ENCODE assay signal across 15 cellular contexts in genomic region chr15:64739216-64739976, GRCh38. TPM values are rescaled to one million over a fixed set of nuclear protein-coding genes. Genes with fewer than 3 reads are reported as not detected.
DNase-seq lines count a peak whose midpoint lies in the region; ATAC-seq, FAIRE-seq and TF ChIP-seq lines count a peak whose summit lies in the region.
"Had no signal": no experiment of that assay in that cellular context is flagged by ENCODE, and none has a peak within 500 bp of the region (broad histone marks: within the 10 kb centered on the region; RNA-seq: fewer than 3 reads in every experiment).

No MANE protein-coding gene starts in this region.

- intact Hi-C loops in right cardiac atrium (cut with DNase I): loop anchor here in 3 of 4 donors (5.0 to 10.0 kb wide), 2 partner anchors 83 to 165 kb away; no protein-coding TSS in a partner anchor

- no peak for DNase-seq in WTC11 (ENCODE audit: low spot score)
- peak in 1 of 3 donors; percentile 61 for DNase-seq in right cardiac atrium
- DNase-seq in H54 (ENCODE audit: insufficient read length, low spot score): no peak
- DNase-seq in DMS53 treated with DMSO at 0.1 percent for 48 hours (lab: John Stamatoyannopoulos, UW; ENCODE audit: unreplicated experiment): no peak
- no peak for DNase-seq in left lobe of liver (ENCODE audit: low spot score)
- DNase-seq in NCI-H187 (lab: John Stamatoyannopoulos, UW): no peak
- DNase-seq: activated effector memory CD4-positive, alpha-beta T cell treated with anti-CD3 and anti-CD28 coated beads, Interleukin-2, amount 50 U/mL, for 16 hours; brain microvascular endothelial cell; H7; NCI-H345; stimulated activated CD4-positive, alpha-beta T cell treated with anti-CD3 and anti-CD28 coated beads, Interleukin-4, amount 100 ng/mL, for 24 hours had no signal

- no peak for TF ChIP-seq POLR2A in H54 (IDR thresholded peaks at IDR 0.05; ENCODE audit: low read depth, low read length)

- no peak overlapping the region for H3K4me3 Mint-ChIP-seq in WTC11

- peak overlapping the region in 8 of 11 experiments; percentile 1 to 37 (median 12); a peak in 7 of 22 replicates for H3K27ac ChIP-seq in BLaER1 treated with 17β-estradiol and CSF1 and Interleukin-3, amounts not matched to agents 10 nM and 100 nM
- peak overlapping the region; percentile 16 for H3K27ac ChIP-seq in right cardiac atrium (ENCODE audit: low read length)
- H3K27ac ChIP-seq in rectal smooth muscle tissue (ENCODE audit: low read depth, low read length): peak overlapping the region; percentile 97
- H3K27ac ChIP-seq: brain microvascular endothelial cell, SK-N-MC had no signal

- H3K27me3 Mint-ChIP-seq in WTC11 (ENCODE audit: low read depth): no peaks in the 10 kb centered on the region

- H3K4me1 Mint-ChIP-seq in WTC11: peaks cover 19% of the 10 kb centered on the region

- 42% methylated on average over 13 of the region's 13 CpGs for WGBS in right cardiac atrium

- H3K36me3 ChIP-seq in BLaER1 treated with 17β-estradiol and CSF1 and Interleukin-3, amounts not matched to agents 10 nM and 100 nM: no peaks in the 10 kb centered on the region
- no peaks in the 10 kb centered on the region for H3K36me3 ChIP-seq in rectal smooth muscle tissue (ENCODE audit: control insufficient read depth, insufficient read depth, low read length)
- H3K36me3 ChIP-seq: brain microvascular endothelial cell had no signal

- H3K9me3 ChIP-seq in BLaER1 treated with 17β-estradiol and CSF1 and Interleukin-3, amounts not matched to agents 10 nM and 100 nM (replicated peaks in 1 of 11): no peaks in the 10 kb centered on the region
- no peaks in the 10 kb centered on the region for H3K9me3 ChIP-seq in right cardiac atrium (ENCODE audit: control insufficient read depth, low read length)

- H3K27me3 ChIP-seq in BLaER1 treated with 17β-estradiol and CSF1 and Interleukin-3, amounts not matched to agents 10 nM and 100 nM: no peaks in the 10 kb centered on the region
- H3K27me3 ChIP-seq in right cardiac atrium (ENCODE audit: control insufficient read depth, insufficient read depth): no peaks in the 10 kb centered on the region
- no peaks in the 10 kb centered on the region for H3K27me3 ChIP-seq in rectal smooth muscle tissue (ENCODE audit: control insufficient read depth, insufficient read depth, low read length)
- H3K27me3 ChIP-seq: brain microvascular endothelial cell had no signal

- peak overlapping the region; percentile 73 for H3K27ac Mint-ChIP-seq in WTC11

- TF ChIP-seq CTCF in WTC11 (IDR thresholded peaks at IDR 0.05): no peak

- peak overlapping the region in 9 of 11 experiments; percentile 9 to 56 (median 29); a peak in 10 of 22 replicates for H3K9ac ChIP-seq in BLaER1 treated with 17β-estradiol and CSF1 and Interleukin-3, amounts not matched to agents 10 nM and 100 nM
- peak overlapping the region; percentile 33 for H3K9ac ChIP-seq in rectal smooth muscle tissue (ENCODE audit: low read length)

- ATAC-seq in WTC11: no peak
- ATAC-seq in right cardiac atrium: peak in 1 of 2 donors; percentile 6
- no peak for ATAC-seq in left lobe of liver

- POLR2A ChIA-PET in WTC11 (lab: Charles Lee): interaction anchor here (0.8 to 1.3 kb wide), 3 partner anchors 10 to 71 kb away, joined by 3 read pairs; no protein-coding TSS in a partner anchor

- no peaks in the 10 kb centered on the region for H3K9me3 Mint-ChIP-seq in WTC11

- H4K20me1 ChIP-seq in BLaER1 treated with 17β-estradiol and CSF1 and Interleukin-3, amounts not matched to agents 10 nM and 100 nM: no peaks in the 10 kb centered on the region

- H3K4me1 ChIP-seq in BLaER1 treated with 17β-estradiol and CSF1 and Interleukin-3, amounts not matched to agents 10 nM and 100 nM: peaks cover 16 to 68% (median 63%) of the 10 kb centered on the region in 10 experiments
- H3K4me1 ChIP-seq in right cardiac atrium (ENCODE audit: control insufficient read depth, insufficient read depth, low read length) (peaks cover 3% of the 10 kb centered on the region), rectal smooth muscle tissue (ENCODE audit: control insufficient read depth, insufficient read depth, low read length) (peaks cover 52% of the 10 kb centered on the region)

- CTCF ChIA-PET in WTC11 (lab: Charles Lee): interaction anchor here (0.8 to 1.6 kb wide), 2 partner anchors 11 to 71 kb away, joined by 3 to 20 read pairs; no protein-coding TSS in a partner anchor

- FAIRE-seq in H54 (lab: Jason Lieb, UNC): no peak
- FAIRE-seq: K562 had no signal

- H3K4me2 ChIP-seq in BLaER1 treated with 17β-estradiol and CSF1 and Interleukin-3, amounts not matched to agents 10 nM and 100 nM: peak overlapping the region; percentile 60 to 90 (median 77)

- no peak overlapping the region for H3K4me3 ChIP-seq in BLaER1 treated with 17β-estradiol and CSF1 and Interleukin-3, amounts not matched to agents 10 nM and 100 nM
- H3K4me3 ChIP-seq in right cardiac atrium (ENCODE audit: low read length) (no peak overlapping the region), rectal smooth muscle tissue (ENCODE audit: low read length) (peak overlapping the region; percentile 10)
- H3K4me3 ChIP-seq: K562, SK-N-MC had no signal

- H3K36me3 Mint-ChIP-seq in WTC11: peaks cover 53% of the 10 kb centered on the region

TF ChIP-seq in WTC11, 78 proteins besides CTCF, POLR2A, EP300 and RAD21 (continues in another document):
- no peak for TF ChIP-seq MLX (CRISPR knock-in tag; IDR thresholded peaks at IDR 0.05)
- TF ChIP-seq OVOL2 (CRISPR knock-in tag; IDR thresholded peaks at IDR 0.05; ENCODE audit: borderline replicate concordance): no peak
- TF ChIP-seq SMAD3 (CRISPR knock-in tag; IDR thresholded peaks at IDR 0.05; ENCODE audit: borderline replicate concordance): no peak
- no peak for TF ChIP-seq ZNF263 (CRISPR knock-in tag; IDR thresholded peaks at IDR 0.05; ENCODE audit: low read depth)
- no peak for TF ChIP-seq GABPB1 (CRISPR knock-in tag; IDR thresholded peaks at IDR 0.05)
- TF ChIP-seq JAZF1 (CRISPR knock-in tag; IDR thresholded peaks at IDR 0.05): no peak
- no peak for TF ChIP-seq AFF4 (CRISPR knock-in tag; IDR thresholded peaks at IDR 0.05; ENCODE audit: borderline replicate concordance)
- no peak for TF ChIP-seq ZNF512 (CRISPR knock-in tag; IDR thresholded peaks at IDR 0.05; ENCODE audit: borderline replicate concordance)
- no peak for TF ChIP-seq ZNF671 (CRISPR knock-in tag; IDR thresholded peaks at IDR 0.05)

RNA-seq across cellular contexts. Expression of gene RBPMS2, which starts 36.0 kb away (rescaled TPM):
- total RNA-seq in WTC11 (2021) (195 to 210 TPM (median 202 TPM) in 3 replicates), right cardiac atrium (100 to 1,000 TPM; 380 to 503 (median 388) TPM), left lobe of liver (7.5 TPM)
- 392 TPM for polyA plus RNA-seq in right cardiac atrium

Comparison
In these comparisons a context has a peak if more than half of its experiments do, and no peak if none do; other contexts are left out.
1. H3K27ac ChIP-seq: peak in every context shown above with its lines; median percentile 97 in rectal smooth muscle tissue; 16 in right cardiac atrium; 12 in BLaER1 treated with 17β-estradiol and CSF1 and Interleukin-3, amounts not matched to agents 10 nM and 100 nM.
2. RNA of gene RBPMS2, which starts 36.0 kb away (total RNA-seq): 380 to 503 TPM in right cardiac atrium and 195 to 210 TPM in WTC11; 7.5 TPM in left lobe of liver (single experiment); every median in the first group is over 10 times any median in the second.